8 cellular contexts compared by ENCODE assay signal in the genomic region with DNA sequence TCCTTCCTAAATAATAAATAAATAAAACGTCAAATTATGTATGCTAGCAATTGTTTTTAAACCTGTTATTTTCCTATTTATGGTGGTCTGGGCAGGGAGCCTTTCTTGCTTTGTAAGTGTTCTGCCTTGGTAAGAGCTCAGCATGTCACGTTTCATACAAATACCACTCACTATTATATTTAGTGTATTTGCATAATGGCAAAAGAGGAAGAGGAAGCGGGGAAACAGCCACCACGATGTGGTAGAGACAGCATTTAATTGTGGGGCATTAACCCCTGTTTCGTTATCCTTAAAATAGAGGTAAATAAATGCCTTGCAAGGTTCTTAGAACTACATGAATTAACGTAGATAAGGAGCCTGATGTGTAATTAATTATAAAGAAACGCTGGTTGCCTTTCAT. TPM values are rescaled to one million over a fixed set of nuclear protein-coding genes. Genes with fewer than 3 reads are reported as not detected.
DNase-seq lines count a peak whose midpoint lies in the region; ATAC-seq and TF ChIP-seq lines count a peak whose summit lies in the region.

No MANE protein-coding gene starts in this region.

- no peaks in the 10 kb centered on the region for H3K27me3 ChIP-seq in heart left ventricle

- H3K36me3 ChIP-seq in heart left ventricle = peaks cover 0 to 16% (median 3%) of the 10 kb centered on the region in 9 donors

- peaks cover 0 to 6% (median 2%) of the 10 kb centered on the region in 3 donors for H3K27me3 Mint-ChIP-seq in immature natural killer cell (ENCODE audit: low read depth in 3 of 3)

- H3K27ac Mint-ChIP-seq in immature natural killer cell = no peak overlapping the region

- no peak overlapping the region for H3K4me3 Mint-ChIP-seq in immature natural killer cell

- intact Hi-C loops in heart left ventricle (cut with DNase I) = loop anchor here in 1 of 10 donors (10.0 kb wide), 1 partner anchor 324 kb away; no protein-coding TSS in a partner anchor

- no peak for TF ChIP-seq CTCF in heart left ventricle (IDR thresholded peaks at IDR 0.05)

- peaks cover 23 to 39% of the 10 kb centered on the region in 2 donors for H3K4me1 Mint-ChIP-seq in immature natural killer cell

- peaks cover 0 to 5% (median 0%) of the 10 kb centered on the region in 3 donors for H3K36me3 Mint-ChIP-seq in immature natural killer cell

- no peaks in the 10 kb centered on the region for H3K9me3 ChIP-seq in heart left ventricle

- H3K4me3 ChIP-seq in heart left ventricle = peak overlapping the region in 4 of 12 donors; percentile 83 to 98 (median 94)

- DNase-seq in NCI-H146 (lab: John Stamatoyannopoulos, UW) (peak; percentile 24), NCI-H146 treated with DMSO at 0.1 percent for 48 hours (lab: John Stamatoyannopoulos, UW; ENCODE audit: unreplicated experiment) (no peak), NCI-H526 treated with DMSO at 0.1 percent for 48 hours (lab: John Stamatoyannopoulos, UW) (peak; percentile 57), immature natural killer cell (peak; percentile 33 to 44 (median 34)), HCEC 1CT (no peak), heart left ventricle (no peak)
- DNase-seq in activated effector memory CD4-positive, alpha-beta T cell treated with anti-CD3 and anti-CD28 coated beads, Interleukin-2, amount 50 U/mL, for 16 hours = no peak

- H3K4me1 ChIP-seq in heart left ventricle = peaks cover 0 to 46% (median 10%) of the 10 kb centered on the region in 12 donors

- TF ChIP-seq POLR2A in heart left ventricle (IDR thresholded peaks at IDR 0.05) = no peak

- H3K9me3 Mint-ChIP-seq in immature natural killer cell = no peaks in the 10 kb centered on the region

- H3K27ac ChIP-seq in heart left ventricle = peak overlapping the region in 4 of 12 donors; percentile 88 to 97 (median 90)

- peak; percentile 48 for ATAC-seq in HG02678 (IDR thresholded peaks at IDR 0.05; ENCODE audit: unreplicated experiment)
- ATAC-seq in heart left ventricle = no peak

- 66 to 76% (median 68%) methylated on average over 7 of the region's 7 CpGs for WGBS in heart left ventricle, 4 donors

RNA-seq across cellular contexts. Expression of a gene that starts 2.0 kb away (rescaled TPM):
- polyA plus RNA-seq in immature natural killer cell = 100 to 1,000 TPM; 113 to 167 (median 153) TPM
- 10 to 100 TPM in 1 of 9 donors, 1 to 10 TPM in 8; 3.2 to 26.3 (median 7.6) TPM for total RNA-seq in heart left ventricle
- 10 to 100 TPM in 1 of 2 donors, 1 to 10 TPM in 1; 8.5 to 24.4 TPM for polyA plus RNA-seq in heart left ventricle

RNA-seq across cellular contexts. Expression of a gene that starts 42.5 kb away (rescaled TPM):
- polyA plus RNA-seq in immature natural killer cell = 10 to 100 TPM; 14.3 to 25.6 (median 18.2) TPM
- total RNA-seq in heart left ventricle = 10 to 100 TPM; 35.2 to 48.2 (median 38.3) TPM
- 10 to 100 TPM; 16.3 to 65.8 TPM for polyA plus RNA-seq in heart left ventricle

Comparison
In these comparisons a context has a peak if more than half of its experiments do, and no peak if none do; other contexts are left out.
1. DNase-seq: peak in NCI-H146 (single experiment), NCI-H526 treated with DMSO at 0.1 percent for 48 hours (single experiment) and immature natural killer cell (3 of 3); none in NCI-H146 treated with DMSO at 0.1 percent for 48 hours (single experiment), HCEC 1CT (single experiment), activated effector memory CD4-positive, alpha-beta T cell treated with anti-CD3 and anti-CD28 coated beads, Interleukin-2, amount 50 U/mL, for 16 hours (single experiment) and heart left ventricle (0 of 5).
2. RNA of a gene that starts 2.0 kb away (polyA plus RNA-seq): 113 to 167 TPM in immature natural killer cell; 8.5 to 24.4 TPM in heart left ventricle; every median in the first group is over 4 times any median in the second.